ENCODE assay signal across 8 cellular contexts in the genomic region with DNA sequence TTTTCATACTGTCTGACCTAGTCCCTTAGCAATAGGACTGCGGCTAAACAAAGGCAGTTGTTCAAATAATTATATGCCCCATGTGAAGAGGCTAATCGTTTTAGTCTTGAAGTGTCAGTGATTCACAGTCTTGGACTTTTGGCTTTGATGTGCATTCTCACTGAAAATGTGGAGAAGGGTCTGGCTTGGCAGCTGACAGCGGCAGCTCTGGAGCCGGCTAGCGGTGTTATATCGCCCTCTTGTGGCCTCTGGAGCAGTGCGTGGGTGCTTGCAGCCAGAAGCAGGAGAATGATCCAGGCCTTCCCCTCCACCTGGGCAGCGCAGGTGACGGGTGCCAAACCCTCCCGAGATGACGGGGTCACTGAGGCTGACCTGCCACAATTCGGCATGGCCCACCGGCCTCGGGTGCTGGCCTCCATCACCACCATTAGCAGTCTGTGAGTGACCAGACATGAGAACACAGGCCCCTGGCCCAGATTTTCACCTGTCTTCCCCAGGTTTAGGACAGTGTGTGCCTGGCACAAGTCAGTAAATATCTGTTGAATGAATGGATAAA.
DNase-seq lines count a peak whose midpoint lies in the region; ATAC-seq and TF ChIP-seq lines count a peak whose summit lies in the region.

No MANE protein-coding gene starts in this region.

- no peak overlapping the region for H3K27ac Mint-ChIP-seq in activated naive CD8-positive, alpha-beta T cell treated with anti-CD3 and anti-CD28 coated beads for 36 hours

- peaks cover 0 to 7% (median 0%) of the 10 kb centered on the region in 4 donors for H3K4me1 ChIP-seq in upper lobe of left lung

- no peaks in the 10 kb centered on the region for H3K27me3 Mint-ChIP-seq in activated naive CD8-positive, alpha-beta T cell treated with anti-CD3 and anti-CD28 coated beads for 36 hours

- no peak overlapping the region for H3K4me3 Mint-ChIP-seq in activated naive CD8-positive, alpha-beta T cell treated with anti-CD3 and anti-CD28 coated beads for 36 hours

- no peaks in the 10 kb centered on the region for H3K36me3 Mint-ChIP-seq in activated naive CD8-positive, alpha-beta T cell treated with anti-CD3 and anti-CD28 coated beads for 36 hours

- no peak for TF ChIP-seq EP300 in upper lobe of left lung (IDR thresholded peaks at IDR 0.05)

- H3K9ac ChIP-seq in SK-N-MC (ENCODE audit: insufficient read length) = no peak overlapping the region

- peak; percentile 80 to 95 (median 90) for TF ChIP-seq CTCF in upper lobe of left lung (IDR thresholded peaks at IDR 0.05)

- H3K4me1 Mint-ChIP-seq in activated naive CD8-positive, alpha-beta T cell treated with anti-CD3 and anti-CD28 coated beads for 36 hours = no peaks in the 10 kb centered on the region

- H3K4me3 ChIP-seq in SK-N-MC (no peak overlapping the region), upper lobe of left lung (no peak overlapping the region)

- no peaks in the 10 kb centered on the region for H3K27me3 ChIP-seq in upper lobe of left lung

- no peaks in the 10 kb centered on the region for H3K9me3 Mint-ChIP-seq in activated naive CD8-positive, alpha-beta T cell treated with anti-CD3 and anti-CD28 coated beads for 36 hours

- DNase-seq in ELR (ENCODE audit: low read depth) = peak; percentile 75
- peak; percentile 77 for DNase-seq in LHCN-M2 (ENCODE audit: low read depth)
- peak; percentile 20 for DNase-seq in SK-N-MC (ENCODE audit: low read depth, low spot score)
- peak; percentile 73 for DNase-seq in activated naive CD8-positive, alpha-beta T cell treated with anti-CD3 and anti-CD28 coated beads for 36 hours
- peak; percentile 80 for DNase-seq in Right ventricle myocardium superior
- DNase-seq in posterior vena cava (ENCODE audit: low spot score) = peak; percentile 93
- peak in 1 of 2 donors; percentile 68 for DNase-seq in upper lobe of left lung

- ATAC-seq in Right ventricle myocardium superior (ENCODE audit: poor library complexity) = peak; percentile 74
- peak; percentile 83 to 89 for ATAC-seq in upper lobe of left lung (ENCODE audit: low FRiP score in 2 of 2)
- ATAC-seq in GM18520 (IDR thresholded peaks at IDR 0.05; ENCODE audit: unreplicated experiment) = no peak

- no peak overlapping the region for H3K27ac ChIP-seq in SK-N-MC
- peak overlapping the region in 1 of 4 donors; percentile 27 for H3K27ac ChIP-seq in upper lobe of left lung

- intact Hi-C loops in Right ventricle myocardium superior (cut with DNase I) (loop anchor here (2.0 kb wide), 1 partner anchor 123 kb away; no protein-coding TSS in a partner anchor), posterior vena cava (cut with DNase I) (loop anchor here (5.0 to 10.0 kb wide), 3 partner anchors 122 to 1255 kb away; no protein-coding TSS in a partner anchor)

- H3K9me3 ChIP-seq in SK-N-MC (ENCODE audit: low read depth, low read length) (no peaks in the 10 kb centered on the region), upper lobe of left lung (no peaks in the 10 kb centered on the region)

- no peak for TF ChIP-seq POLR2A in upper lobe of left lung (IDR thresholded peaks at IDR 0.05)

- H3K36me3 ChIP-seq in SK-N-MC (ENCODE audit: insufficient read depth, low read length) (no peaks in the 10 kb centered on the region), upper lobe of left lung (peaks cover 0 to 41% (median 2%) of the 10 kb centered on the region in 4 donors)

- WGBS in upper lobe of left lung, 2 donors = 20 to 21% methylated on average over 9 to 14 of the region's 14 CpGs
